15 cellular contexts compared by ENCODE assay signal in the genomic region with DNA sequence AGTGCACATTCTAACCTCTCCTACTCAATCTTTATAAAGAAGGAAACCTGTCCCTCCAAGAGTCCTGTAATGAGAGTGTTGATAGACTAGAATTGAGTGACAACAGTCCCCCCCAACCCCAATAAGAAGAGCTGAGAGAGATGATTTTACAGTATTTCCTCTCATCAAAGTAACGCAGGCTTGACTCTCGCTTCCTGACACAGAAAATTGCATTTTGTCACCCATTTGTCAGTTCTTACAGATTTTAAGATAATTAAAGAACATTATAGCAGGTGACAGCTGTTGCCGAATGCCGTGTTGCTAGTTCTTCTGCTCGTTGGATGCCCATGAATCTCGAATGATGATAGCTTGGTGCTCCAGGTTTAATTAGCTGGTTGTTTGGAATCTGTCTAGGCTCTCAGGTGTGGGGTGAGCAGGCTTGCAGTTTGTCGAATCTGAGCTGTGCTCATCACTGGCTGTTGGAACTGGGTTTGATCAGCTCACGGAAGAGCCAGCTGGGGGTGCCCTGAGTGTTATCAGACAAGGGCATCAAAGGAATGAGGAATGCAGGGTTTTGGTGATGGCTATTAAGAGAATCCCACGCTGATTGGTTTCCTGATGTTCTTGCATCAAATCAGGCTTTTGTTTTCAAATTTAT.
DNase-seq lines count a peak whose midpoint lies in the region; ATAC-seq lines count a peak whose summit lies in the region.
"Had no signal": no experiment of that assay in that cellular context is flagged by ENCODE, and none has a peak within 500 bp of the region (broad histone marks: within the 10 kb centered on the region; RNA-seq: fewer than 3 reads in every experiment).

No MANE protein-coding gene starts in this region.

- no peak for ATAC-seq in GM21360 (IDR thresholded peaks at IDR 0.05; ENCODE audit: unreplicated experiment)

- DNase-seq in NCI-H1694 treated with DMSO at 0.1 percent for 48 hours (lab: John Stamatoyannopoulos, UW) (peak; percentile 20), NCI-H1694 (lab: John Stamatoyannopoulos, UW) (no peak), NCI-H2227 (lab: John Stamatoyannopoulos, UW; ENCODE audit: unreplicated experiment) (peak; percentile 26), midbrain (lab: John Stamatoyannopoulos, UW) (peak; percentile 16), putamen (ENCODE audit: low spot score) (peak; percentile 20)
- DNase-seq in central memory CD4-positive, alpha-beta T cell, result no peak
- DNase-seq in stimulated activated CD4-positive, alpha-beta T cell treated with anti-CD3 and anti-CD28 coated beads, Interleukin-12 subunit alpha, Interleukin-12 subunit beta, amount 100 ng/mL, for 4 hours, result no peak
- DNase-seq: AML-193; CD4-positive, alpha-beta memory T cell; DMS153; DMS79; GF-D8; GM23248; HCEC 1CT had no signal

Comparison
In these comparisons a context has a peak if more than half of its experiments do, and no peak if none do; other contexts are left out.
1. DNase-seq: peak in NCI-H1694 treated with DMSO at 0.1 percent for 48 hours (single experiment), NCI-H2227 (single experiment), midbrain (single experiment) and putamen (single experiment); none in NCI-H1694 (single experiment), central memory CD4-positive, alpha-beta T cell (single experiment) and stimulated activated CD4-positive, alpha-beta T cell treated with anti-CD3 and anti-CD28 coated beads, Interleukin-12 subunit alpha, Interleukin-12 subunit beta, amount 100 ng/mL, for 4 hours (single experiment).